Comparison of ENCODE assay signal across 1 cellular context in genomic region chr10:58982470-58983239, GRCh38.
A peak's percentile ranks its signal among the peaks of the same experiment; 100 is the strongest.
TF ChIP-seq lines count a peak whose summit lies in the region.

No MANE protein-coding gene starts in this region.

TF ChIP-seq in HEK293, 187 proteins besides CTCF, POLR2A, EP300 and RAD21:
- TF ChIP-seq ZNF518A (tag by site-specific recombination; conservative IDR thresholded peaks at IDR 0.05; ENCODE audit: low read depth): no peak
- no peak for TF ChIP-seq ZNF571 (tag by site-specific recombination; IDR thresholded peaks at IDR 0.05)
- TF ChIP-seq ATF2 (tag by site-specific recombination; IDR thresholded peaks at IDR 0.05; ENCODE audit: low read depth): peak; percentile 50; the same call in 1 of the 2 replicates
- no peak for TF ChIP-seq ZNF626 (tag by site-specific recombination; IDR thresholded peaks at IDR 0.05)
- TF ChIP-seq ZNF335 (tag by site-specific recombination; conservative IDR thresholded peaks at IDR 0.05): peak; percentile 85
TF ChIP-seq in HEK293: peak in this region for 2.
